Comparison of ENCODE assay signal across 12 cellular contexts in the genomic region with DNA sequence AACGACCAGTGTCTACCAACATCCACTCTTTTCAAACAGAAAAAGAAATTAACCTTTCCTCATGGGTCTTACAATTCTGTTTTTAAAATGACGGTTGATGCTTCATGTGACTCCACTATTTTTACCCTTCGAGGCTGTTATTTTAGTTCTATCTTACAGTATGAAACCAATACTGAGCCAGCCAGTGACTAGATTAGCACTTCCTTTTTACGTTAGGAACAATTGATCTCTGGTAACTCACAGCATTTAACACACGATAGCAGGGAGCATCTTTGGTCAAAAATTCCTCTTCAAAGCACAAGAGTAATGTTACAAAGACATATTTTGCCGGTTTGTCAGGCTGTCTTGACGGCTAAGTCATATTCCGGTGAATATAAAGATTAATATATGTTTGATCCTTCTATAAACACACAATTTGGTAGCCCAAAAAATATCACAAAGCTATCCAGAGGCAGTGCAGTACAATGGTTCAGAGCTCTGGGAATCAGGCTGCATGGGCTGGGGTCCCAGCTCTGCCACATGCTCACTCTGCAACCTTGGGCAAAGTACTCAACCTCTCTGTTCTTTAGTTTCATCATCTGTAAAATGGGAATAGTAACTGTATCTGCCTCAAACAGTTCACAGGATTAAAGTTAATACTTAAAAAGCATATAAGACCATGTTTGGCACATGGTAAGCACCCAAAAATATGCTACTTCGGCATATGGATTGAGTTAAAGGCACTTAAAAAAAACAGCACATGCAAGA.
DNase-seq lines count a peak whose midpoint lies in the region; ATAC-seq and TF ChIP-seq lines count a peak whose summit lies in the region.
"Had no signal": no experiment of that assay in that cellular context is flagged by ENCODE, and none has a peak within 500 bp of the region (broad histone marks: within the 10 kb centered on the region; RNA-seq: fewer than 3 reads in every experiment).

No MANE protein-coding gene starts in this region.

- H2AFZ ChIP-seq in SU-DHL-6 (ENCODE audit: low read depth, low read length, severe bottlenecking) = no peak overlapping the region

- H3K4me2 ChIP-seq in SU-DHL-6 (ENCODE audit: low read depth, low read length, poor library complexity, severe bottlenecking) = peak overlapping the region; percentile 83

- H3K9me3 ChIP-seq in SU-DHL-6 (ENCODE audit: insufficient read depth, low read length) = no peaks in the 10 kb centered on the region
- no peaks in the 10 kb centered on the region for H3K9me3 ChIP-seq in tibial nerve
- H3K9me3 ChIP-seq in esophagus muscularis mucosa = no peaks in the 10 kb centered on the region
- no peaks in the 10 kb centered on the region for H3K9me3 ChIP-seq in left lung
- H3K9me3 ChIP-seq: heart left ventricle, stomach had no signal

- WGBS in tibial nerve, 2 donors = 84 to 89% methylated on average over 9 of the region's 9 CpGs
- 72% methylated on average over 9 of the region's 9 CpGs for WGBS in esophagus muscularis mucosa

- no peak overlapping the region for H3K27ac Mint-ChIP-seq in naive thymus-derived CD8-positive, alpha-beta T cell

- no peak overlapping the region for H3K4me3 Mint-ChIP-seq in naive thymus-derived CD8-positive, alpha-beta T cell

- no peak for DNase-seq in tibial nerve (ENCODE audit: low spot score in 2 of 2)
- no peak for DNase-seq in esophagus muscularis mucosa (ENCODE audit: extremely low spot score)
- DNase-seq in naive thymus-derived CD8-positive, alpha-beta T cell = no peak
- DNase-seq in left lung = no peak
- DNase-seq: heart left ventricle, NCI-H2227 treated with DMSO at 0.1 percent for 48 hours, stomach, T-helper 9 cell had no signal

- peaks cover 98% of the 10 kb centered on the region for H3K79me2 ChIP-seq in SU-DHL-6 (ENCODE audit: insufficient read depth, low read length)

- TF ChIP-seq POLR2A in tibial nerve (IDR thresholded peaks at IDR 0.05) (no peak), esophagus muscularis mucosa (IDR thresholded peaks at IDR 0.05; ENCODE audit: low read depth) (no peak)

- peak overlapping the region; percentile 40 for H3K4me3 ChIP-seq in SU-DHL-6 (ENCODE audit: insufficient read depth, low read length, poor library complexity, severe bottlenecking)
- H3K4me3 ChIP-seq in tibial nerve = no peak overlapping the region
- H3K4me3 ChIP-seq in esophagus muscularis mucosa = no peak overlapping the region
- no peak overlapping the region for H3K4me3 ChIP-seq in left lung
- H3K4me3 ChIP-seq: heart left ventricle, stomach had no signal

- no peak for TF ChIP-seq CTCF in SU-DHL-6 (IDR thresholded peaks at IDR 0.05; ENCODE audit: insufficient read depth, low read length, poor library complexity, severe bottlenecking)
- no peak for TF ChIP-seq CTCF in tibial nerve (IDR thresholded peaks at IDR 0.05)
- no peak for TF ChIP-seq CTCF in esophagus muscularis mucosa (IDR thresholded peaks at IDR 0.05)
- TF ChIP-seq CTCF in left lung (IDR thresholded peaks at IDR 0.05) = no peak

- ATAC-seq in GM18858 (IDR thresholded peaks at IDR 0.05; ENCODE audit: unreplicated experiment) (peak; percentile 71), GM21529 (IDR thresholded peaks at IDR 0.05; ENCODE audit: unreplicated experiment) (peak; percentile 75), HG03139 (IDR thresholded peaks at IDR 0.05; ENCODE audit: unreplicated experiment) (peak; percentile 50), left lung (no peak)
- ATAC-seq in naive thymus-derived CD8-positive, alpha-beta T cell = no peak
- ATAC-seq: heart left ventricle had no signal

- H3F3A ChIP-seq in SU-DHL-6 (ENCODE audit: insufficient read depth) = peaks cover 88% of the 10 kb centered on the region

- H3K27ac ChIP-seq in SU-DHL-6 (ENCODE audit: low read depth, low read length) (peak overlapping the region; percentile 92), tibial nerve (no peak overlapping the region), esophagus muscularis mucosa (replicated peaks in 1 of 4) (no peak overlapping the region), left lung (no peak overlapping the region)
- H3K27ac ChIP-seq: heart left ventricle, stomach had no signal

- no peaks in the 10 kb centered on the region for H3K9me2 ChIP-seq in SU-DHL-6 (replicated peaks; ENCODE audit: insufficient read depth, low read length)

- TF ChIP-seq EP300 in tibial nerve (IDR thresholded peaks at IDR 0.05) (no peak), esophagus muscularis mucosa (IDR thresholded peaks at IDR 0.05) (no peak)

- peaks cover 0 to 10% (median 9%) of the 10 kb centered on the region in 3 donors for H3K36me3 Mint-ChIP-seq in naive thymus-derived CD8-positive, alpha-beta T cell

- intact Hi-C loops in esophagus muscularis mucosa (cut with DNase I) (no loop called here), left lung (cut with DNase I) (no loop called here)

- H3K4me1 ChIP-seq in tibial nerve = no peaks in the 10 kb centered on the region
- peaks cover 0 to 8% (median 8%) of the 10 kb centered on the region in 4 donors for H3K4me1 ChIP-seq in esophagus muscularis mucosa
- H3K4me1 ChIP-seq in left lung = peaks cover 0 to 10% of the 10 kb centered on the region in 2 donors

- H3K4me1 Mint-ChIP-seq in naive thymus-derived CD8-positive, alpha-beta T cell = peaks cover 0 to 22% (median 11%) of the 10 kb centered on the region in 4 donors

- H4K20me1 ChIP-seq in SU-DHL-6 (ENCODE audit: low read depth, low read length) = no peaks in the 10 kb centered on the region

- peak overlapping the region; percentile 58 for H3K9ac ChIP-seq in SU-DHL-6 (ENCODE audit: low read length)

- H3K27me3 ChIP-seq in SU-DHL-6 (ENCODE audit: low read length) (no peaks in the 10 kb centered on the region), tibial nerve (no peaks in the 10 kb centered on the region), esophagus muscularis mucosa (no peaks in the 10 kb centered on the region), left lung (no peaks in the 10 kb centered on the region)
- H3K27me3 ChIP-seq: heart left ventricle, stomach had no signal

- H3K36me3 ChIP-seq in SU-DHL-6 (ENCODE audit: low read length) (no peaks in the 10 kb centered on the region), tibial nerve (no peaks in the 10 kb centered on the region), esophagus muscularis mucosa (no peaks in the 10 kb centered on the region), left lung (no peaks in the 10 kb centered on the region)
- H3K36me3 ChIP-seq: heart left ventricle, stomach had no signal

- H3K27me3 Mint-ChIP-seq in naive thymus-derived CD8-positive, alpha-beta T cell = peaks cover 0 to 9% (median 2%) of the 10 kb centered on the region in 5 donors

- H3K9me3 Mint-ChIP-seq in naive thymus-derived CD8-positive, alpha-beta T cell = peaks cover 0 to 6% (median 0%) of the 10 kb centered on the region in 9 donors

- POLR2A ChIA-PET in naive thymus-derived CD8-positive, alpha-beta T cell (lab: Charles Lee) = no interaction called here

Comparison
In these comparisons a context has a peak if more than half of its experiments do, and no peak if none do; other contexts are left out.
1. ATAC-seq: peak in GM18858 (single experiment), GM21529 (single experiment) and HG03139 (single experiment); none in naive thymus-derived CD8-positive, alpha-beta T cell (0 of 2) and left lung (single experiment).